ENCODE assay signal across 8 cellular contexts in the genomic region with DNA sequence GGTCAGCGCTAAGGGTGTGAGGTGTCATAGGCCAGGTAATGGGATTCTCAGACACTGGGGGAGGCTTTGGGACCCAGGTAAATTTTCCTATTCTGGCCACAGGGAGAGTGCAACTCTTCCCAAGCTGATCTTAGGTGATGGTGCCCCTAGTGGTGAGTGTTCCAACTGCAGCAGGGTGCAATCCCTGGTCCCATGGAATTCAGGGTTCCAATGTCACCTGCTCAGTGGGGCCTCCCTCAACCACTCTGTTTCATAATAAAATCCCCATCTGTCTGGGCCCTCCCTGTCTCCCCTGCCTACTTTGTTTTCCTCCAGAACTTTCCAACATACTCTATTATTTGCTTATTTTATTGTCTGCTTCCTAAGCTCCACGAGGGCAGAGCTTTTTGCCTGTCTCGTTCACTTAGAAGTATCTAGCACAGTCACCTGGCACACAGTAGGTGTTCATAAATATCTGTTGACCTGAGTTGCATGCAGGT. TPM values are rescaled to one million over a fixed set of nuclear protein-coding genes. Genes with fewer than 3 reads are reported as not detected.
DNase-seq lines count a peak whose midpoint lies in the region; ATAC-seq and TF ChIP-seq lines count a peak whose summit lies in the region.

No MANE protein-coding gene starts in this region.

- no peak overlapping the region for H3K4me3 ChIP-seq in WI38 (ENCODE audit: low read depth, low read length)

- peak; percentile 91 for TF ChIP-seq CTCF in WI38 (IDR thresholded peaks at IDR 0.05; ENCODE audit: low read depth, low read length)

- ATAC-seq in HG02884 (IDR thresholded peaks at IDR 0.05; ENCODE audit: unreplicated experiment): no peak
- ATAC-seq in GM19455 (IDR thresholded peaks at IDR 0.05; ENCODE audit: unreplicated experiment): no peak

- in situ Hi-C loops in Caki2 (cut with HindIII; ENCODE audit: low pct_unique_long_range_greater_than_20kb, low sequenced_read_pairs): no loop called here

- peak; percentile 36 for DNase-seq in Caki2 (ENCODE audit: low read depth)
- DNase-seq in HK-2 (ENCODE audit: unreplicated experiment): peak; percentile 45
- DNase-seq in cerebellum (ENCODE audit: low spot score): peak; percentile 69
- peak; percentile 46 to 67 for DNase-seq in lung microvascular endothelial cell (ENCODE audit: low read depth in 2 of 2)
- peak; percentile 11 to 18 for DNase-seq in stimulated activated CD8-positive, alpha-beta memory T cell treated with anti-CD3 and anti-CD28 coated beads, Interleukin-4, amount 100 ng/mL, for 1 hour (ENCODE audit: low read depth in 2 of 2, low spot score in 1 of 2)

RNA-seq across cellular contexts. Expression of a gene that starts 2.9 kb away (rescaled TPM):
- total RNA-seq in Caki2 (2014; rRNA removed; shearing (Covaris generic); ENCODE audit: low replicate concordance): 0.06 and 0.27 TPM in 2 replicates
- 8.6 TPM for total RNA-seq in cerebellum
- total RNA-seq in lung microvascular endothelial cell: 1.5 and 4.2 TPM in 2 replicates

RNA-seq across cellular contexts. Expression of a gene that starts 28.6 kb away (rescaled TPM):
- total RNA-seq in Caki2 (2014; rRNA removed; shearing (Covaris generic); ENCODE audit: low replicate concordance): not detected in 2 replicates
- not detected for total RNA-seq in cerebellum
- not detected in 2 replicates for total RNA-seq in lung microvascular endothelial cell

Comparison
In these comparisons a context has a peak if more than half of its experiments do, and no peak if none do; other contexts are left out.
1. DNase-seq: peak in every context shown above with its lines; median percentile 69 in cerebellum; 56 in lung microvascular endothelial cell; 45 in HK-2; 36 in Caki2; 14 in stimulated activated CD8-positive, alpha-beta memory T cell treated with anti-CD3 and anti-CD28 coated beads, Interleukin-4, amount 100 ng/mL, for 1 hour.